8 cellular contexts compared by ENCODE assay signal in the genomic region with DNA sequence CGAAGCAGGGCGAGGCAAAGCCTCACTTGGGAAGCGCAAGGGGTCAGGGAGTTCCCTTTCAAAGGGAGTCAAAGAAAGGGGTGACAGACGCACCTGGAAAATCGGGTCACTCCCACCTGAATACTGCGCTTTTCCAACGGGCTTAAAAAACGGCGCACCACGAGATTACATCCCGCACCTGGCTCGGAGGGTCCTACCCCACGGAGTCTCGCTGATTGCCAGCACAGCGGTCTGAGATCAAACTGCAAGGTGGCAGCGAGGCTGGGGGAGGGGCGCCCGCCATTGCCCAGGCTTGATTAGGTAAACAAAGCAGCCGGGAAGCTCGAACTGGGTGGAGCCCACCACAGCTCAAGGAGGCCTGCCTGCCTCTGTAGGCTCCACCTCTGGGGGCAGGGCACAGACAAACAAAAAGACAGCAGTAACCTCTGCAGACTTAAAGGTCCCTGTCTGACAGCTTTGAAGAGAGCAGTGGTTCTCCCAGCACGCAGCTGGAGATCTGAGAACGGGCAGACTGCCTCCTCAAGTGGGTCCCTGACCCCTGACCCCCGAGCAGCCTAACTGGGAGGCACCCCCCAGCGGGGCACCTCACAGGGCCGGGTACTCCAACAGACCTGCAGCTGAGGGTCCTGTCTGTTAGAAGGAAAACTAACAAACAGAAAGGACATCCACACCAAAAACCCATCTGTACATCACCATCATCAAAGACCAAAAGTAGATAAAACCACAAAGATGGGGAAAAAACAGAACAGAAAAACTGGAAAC.
DNase-seq lines count a peak whose midpoint lies in the region; ATAC-seq and TF ChIP-seq lines count a peak whose summit lies in the region.
"Not testable (repeated sequence)": the region's sequence is repeated elsewhere in the genome, so short reads cannot be mapped to it uniquely, and the experiment has no call there.

No MANE protein-coding gene starts in this region.

- peak overlapping the region in 1 of 7 donors; percentile 70 for H3K27ac Mint-ChIP-seq in CD4-positive, alpha-beta memory T cell
- H3K27ac Mint-ChIP-seq in activated CD4-positive, alpha-beta memory T cell treated with anti-CD3 and anti-CD28 coated beads for 36 hours; immature natural killer cell: not testable (repeated sequence)
- peak overlapping the region in 1 of 2 donors; percentile 23 for H3K27ac Mint-ChIP-seq in natural killer cell treated with Interleukin-12 subunit alpha and Interleukin-12 subunit beta and Interleukin-15 and Interleukin-18, amount 100 ng/mL, for 72 hours
- H3K27ac Mint-ChIP-seq in stimulated activated effector memory CD8-positive, alpha-beta T cell treated with anti-CD3 and anti-CD28 coated beads, Interleukin-12 subunit alpha, Interleukin-12 subunit beta, amount 100 ng/mL, for 72 hours: peak overlapping the region; percentile 64

- not testable (repeated sequence) for H3K36me3 ChIP-seq in CD4-positive, alpha-beta memory T cell (ENCODE audit: insufficient read depth, low read length); breast epithelium

- H3K4me3 Mint-ChIP-seq in CD4-positive, alpha-beta memory T cell: peak overlapping the region in 7 of 8 donors; percentile 26 to 72 (median 46)
- peak overlapping the region; percentile 42 for H3K4me3 Mint-ChIP-seq in activated CD4-positive, alpha-beta memory T cell treated with anti-CD3 and anti-CD28 coated beads for 36 hours
- H3K4me3 Mint-ChIP-seq in immature natural killer cell: peak overlapping the region in 3 of 5 donors; percentile 44 to 71 (median 53)
- H3K4me3 Mint-ChIP-seq in natural killer cell treated with Interleukin-12 subunit alpha and Interleukin-12 subunit beta and Interleukin-15 and Interleukin-18, amount 100 ng/mL, for 72 hours: not testable (repeated sequence)
- peak overlapping the region; percentile 53 for H3K4me3 Mint-ChIP-seq in stimulated activated effector memory CD8-positive, alpha-beta T cell treated with anti-CD3 and anti-CD28 coated beads, Interleukin-12 subunit alpha, Interleukin-12 subunit beta, amount 100 ng/mL, for 72 hours

- intact Hi-C loops in CD4-positive, alpha-beta memory T cell (cut with micrococcal nuclease); activated CD4-positive, alpha-beta memory T cell treated with anti-CD3 and anti-CD28 coated beads for 36 hours (cut with micrococcal nuclease); breast epithelium (cut with DNase I; ENCODE audit: low total_unique reads): not testable (repeated sequence)

- POLR2A ChIA-PET in CD4-positive, alpha-beta memory T cell (lab: Charles Lee; ENCODE audit: partially characterized antibody): interaction anchor here (0.9 to 1.2 kb wide), 2 partner anchors 46 to 402 kb away, joined by 3 read pairs; no protein-coding TSS in a partner anchor
- POLR2A ChIA-PET in activated CD4-positive, alpha-beta memory T cell treated with anti-CD3 and anti-CD28 coated beads for 36 hours (lab: Charles Lee): not testable (repeated sequence)

- not testable (repeated sequence) for H3K27ac ChIP-seq in CD4-positive, alpha-beta memory T cell (ENCODE audit: low read depth, low read length)
- H3K27ac ChIP-seq in breast epithelium: peak overlapping the region in 1 of 2 donors; percentile 48

- ATAC-seq in natural killer cell treated with Interleukin-12 subunit alpha and Interleukin-12 subunit beta and Interleukin-15 and Interleukin-18, amount 100 ng/mL, for 72 hours; stimulated activated effector memory CD8-positive, alpha-beta T cell treated with anti-CD3 and anti-CD28 coated beads, Interleukin-12 subunit alpha, Interleukin-12 subunit beta, amount 100 ng/mL, for 72 hours: not testable (repeated sequence)

- H3K4me1 ChIP-seq in CD4-positive, alpha-beta memory T cell (ENCODE audit: insufficient read depth, low read length); breast epithelium: not testable (repeated sequence)

- TF ChIP-seq POLR2A in breast epithelium (IDR thresholded peaks at IDR 0.05): not testable (repeated sequence)

- H3K27me3 ChIP-seq in CD4-positive, alpha-beta memory T cell (ENCODE audit: insufficient read depth, low read length); breast epithelium: not testable (repeated sequence)

- CTCF ChIA-PET in CD4-positive, alpha-beta memory T cell (lab: Charles Lee; ENCODE audit: partially characterized antibody): interaction anchor here (0.6 to 1.2 kb wide), 2 partner anchors 19 to 454 kb away, joined by 3 to 6 read pairs; no protein-coding TSS in a partner anchor
- CTCF ChIA-PET in activated CD4-positive, alpha-beta memory T cell treated with anti-CD3 and anti-CD28 coated beads for 36 hours (lab: Charles Lee): not testable (repeated sequence)

- H3K27me3 Mint-ChIP-seq in CD4-positive, alpha-beta memory T cell; activated CD4-positive, alpha-beta memory T cell treated with anti-CD3 and anti-CD28 coated beads for 36 hours; immature natural killer cell (ENCODE audit: low read depth in 3 of 3); natural killer cell treated with Interleukin-12 subunit alpha and Interleukin-12 subunit beta and Interleukin-15 and Interleukin-18, amount 100 ng/mL, for 72 hours: not testable (repeated sequence)

- TF ChIP-seq CTCF in breast epithelium (IDR thresholded peaks at IDR 0.05); fibroblast of mammary gland (conservative IDR thresholded peaks at IDR 0.05; ENCODE audit: control insufficient read depth, insufficient read depth, low read depth, low read length): not testable (repeated sequence)

- not testable (repeated sequence) for DNase-seq in CD4-positive, alpha-beta memory T cell; activated CD4-positive, alpha-beta memory T cell treated with anti-CD3 and anti-CD28 coated beads for 36 hours; breast epithelium (ENCODE audit: low spot score in 2 of 2); fibroblast of mammary gland (ENCODE audit: low read depth); immature natural killer cell; stimulated activated effector memory CD8-positive, alpha-beta T cell treated with anti-CD3 and anti-CD28 coated beads, Interleukin-12 subunit alpha, Interleukin-12 subunit beta, amount 100 ng/mL, for 72 hours (ENCODE audit: low spot score in 2 of 2)
- DNase-seq in NCI-H1417 (lab: John Stamatoyannopoulos, UW): peak in 2 of 3 experiments; percentile 24 to 49
- DNase-seq in natural killer cell treated with Interleukin-12 subunit alpha and Interleukin-12 subunit beta and Interleukin-15 and Interleukin-18, amount 100 ng/mL, for 72 hours (ENCODE audit: low spot score): peak; percentile 20

- H3K9me3 Mint-ChIP-seq in CD4-positive, alpha-beta memory T cell; activated CD4-positive, alpha-beta memory T cell treated with anti-CD3 and anti-CD28 coated beads for 36 hours; immature natural killer cell; natural killer cell treated with Interleukin-12 subunit alpha and Interleukin-12 subunit beta and Interleukin-15 and Interleukin-18, amount 100 ng/mL, for 72 hours; stimulated activated effector memory CD8-positive, alpha-beta T cell treated with anti-CD3 and anti-CD28 coated beads, Interleukin-12 subunit alpha, Interleukin-12 subunit beta, amount 100 ng/mL, for 72 hours: not testable (repeated sequence)

- H3K4me1 Mint-ChIP-seq in CD4-positive, alpha-beta memory T cell; activated CD4-positive, alpha-beta memory T cell treated with anti-CD3 and anti-CD28 coated beads for 36 hours (ENCODE audit: low read depth); immature natural killer cell; natural killer cell treated with Interleukin-12 subunit alpha and Interleukin-12 subunit beta and Interleukin-15 and Interleukin-18, amount 100 ng/mL, for 72 hours (ENCODE audit: low read depth in 2 of 2): not testable (repeated sequence)
- peaks cover 15% of the 10 kb centered on the region for H3K4me1 Mint-ChIP-seq in stimulated activated effector memory CD8-positive, alpha-beta T cell treated with anti-CD3 and anti-CD28 coated beads, Interleukin-12 subunit alpha, Interleukin-12 subunit beta, amount 100 ng/mL, for 72 hours

- H3K9me3 ChIP-seq in CD4-positive, alpha-beta memory T cell (ENCODE audit: control insufficient read depth in 1 of 2, low read length in 2 of 2); breast epithelium: not testable (repeated sequence)

- not testable (repeated sequence) for H3K4me3 ChIP-seq in CD4-positive, alpha-beta memory T cell (ENCODE audit: low read length in 2 of 2)
- peak overlapping the region in 2 of 3 donors; percentile 44 to 58 for H3K4me3 ChIP-seq in breast epithelium
- H3K4me3 ChIP-seq in fibroblast of mammary gland (ENCODE audit: control insufficient read depth, low read depth, low read length): peak overlapping the region; percentile 36

- not testable (repeated sequence) for H3K36me3 Mint-ChIP-seq in CD4-positive, alpha-beta memory T cell; activated CD4-positive, alpha-beta memory T cell treated with anti-CD3 and anti-CD28 coated beads for 36 hours; immature natural killer cell; natural killer cell treated with Interleukin-12 subunit alpha and Interleukin-12 subunit beta and Interleukin-15 and Interleukin-18, amount 100 ng/mL, for 72 hours; stimulated activated effector memory CD8-positive, alpha-beta T cell treated with anti-CD3 and anti-CD28 coated beads, Interleukin-12 subunit alpha, Interleukin-12 subunit beta, amount 100 ng/mL, for 72 hours
